In genomic region chr6:44328203-44328602, GRCh38 we compare ENCODE assay signal across 6 cellular contexts. TPM values are rescaled to one million over a fixed set of nuclear protein-coding genes. Genes with fewer than 3 reads are reported as not detected.
"Had no signal": no experiment of that assay in that cellular context is flagged by ENCODE, and none has a peak within 500 bp of the region (broad histone marks: within the 10 kb centered on the region; RNA-seq: fewer than 3 reads in every experiment).

No MANE protein-coding gene starts in this region.

RNA-seq across cellular contexts. Expression of gene SPATS1, which starts 14.2 kb away (rescaled TPM):
- total RNA-seq: LHCN-M2, MCF 10A, NCI-H460, Right ventricle myocardium superior, SJSA1 had no signal
- polyA plus RNA-seq: IgD-negative memory B cell had no signal

RNA-seq across cellular contexts. Expression of gene TMEM151B, which starts 58.0 kb away (rescaled TPM):
- total RNA-seq: LHCN-M2, MCF 10A, NCI-H460, Right ventricle myocardium superior, SJSA1 had no signal
- polyA plus RNA-seq: IgD-negative memory B cell had no signal
